ENCODE assay signal across 8 cellular contexts in genomic region chr18:49728542-49728941, GRCh38.
DNase-seq lines count a peak whose midpoint lies in the region; ATAC-seq, FAIRE-seq and TF ChIP-seq lines count a peak whose summit lies in the region.

No MANE protein-coding gene starts in this region.

- H3K27me3 ChIP-seq in BJ (ENCODE audit: control insufficient read depth, insufficient read depth, low read length) (no peaks in the 10 kb centered on the region), K562 (ENCODE audit: control insufficient read depth in 2 of 2, insufficient read depth in 2 of 2, low read length in 2 of 2) (no peaks in the 10 kb centered on the region; a peak in 2 of 5 replicates), lower lobe of right lung (ENCODE audit: low read depth) (no peaks in the 10 kb centered on the region), sigmoid colon (no peaks in the 10 kb centered on the region)

- CTCF ChIA-PET in BJ (lab: Yijun Ruan, JAX): interaction anchor here (1.2 to 1.4 kb wide), 4 partner anchors 10 to 130 kb away, joined by 3 to 5 read pairs (median 5); no protein-coding TSS in a partner anchor
- CTCF ChIA-PET in K562 (lab: Yijun Ruan, JAX; ENCODE audit: low intra/inter-chr PET ratio): interaction anchor here (1.2 kb wide), 1 partner anchor 218 kb away, joined by 4 read pairs; no protein-coding TSS in a partner anchor

- no peak overlapping the region for H3K9ac ChIP-seq in K562 (ENCODE audit: insufficient read depth in 1 of 2, low read depth in 2 of 2, low read length in 2 of 2)

- peak; percentile 77 for FAIRE-seq in K562 (lab: Jason Lieb, UNC)

- TF ChIP-seq RAD21 in K562 (CRISPR knock-in tag; conservative IDR thresholded peaks at IDR 0.05 in 1 of 2, IDR thresholded peaks at IDR 0.05 in 1 of 2): peak; percentile 54 to 70

- peak; percentile 90 for ATAC-seq in K562
- peak; percentile 19 to 35 for ATAC-seq in lower lobe of right lung
- ATAC-seq in GM18861 (IDR thresholded peaks at IDR 0.05; ENCODE audit: unreplicated experiment): no peak
- ATAC-seq in HG03025 (IDR thresholded peaks at IDR 0.05; ENCODE audit: low FRiP score, unreplicated experiment): no peak

- TF ChIP-seq CTCF in BJ (IDR thresholded peaks at IDR 0.05; ENCODE audit: insufficient read depth, low read depth, low read length) (peak; percentile 51), K562 (IDR thresholded peaks at IDR 0.05 in 2 of 3, conservative IDR thresholded peaks at IDR 0.05 in 1 of 3; ENCODE audit: insufficient read depth in 2 of 3, low read depth in 1 of 3, low read length in 3 of 3) (peak; percentile 64 to 71 (median 68)), lower lobe of right lung (IDR thresholded peaks at IDR 0.05) (peak; percentile 66), sigmoid colon (IDR thresholded peaks at IDR 0.05) (peak in 1 of 4 experiments; percentile 25)

- H3K27ac ChIP-seq in K562 (ENCODE audit: extremely low read depth, low read depth, low read length) (no peak overlapping the region), lower lobe of right lung (no peak overlapping the region), sigmoid colon (no peak overlapping the region)

- DNase-seq in BJ (ENCODE audit: low read depth) (no peak), GM19238 (ENCODE audit: insufficient read length, low spot score) (peak; percentile 40), NCI-H82 (lab: John Stamatoyannopoulos, UW) (peak; percentile 61), K562 (ENCODE audit: extremely low read depth in 1 of 4, low spot score in 3 of 4) (peak; percentile 37 to 65 (median 44)), lower lobe of right lung (peak; percentile 61), sigmoid colon (no peak)

- TF ChIP-seq POLR2A in K562 (conservative IDR thresholded peaks at IDR 0.05) (no peak), sigmoid colon (IDR thresholded peaks at IDR 0.05) (no peak)

- H3K9me1 ChIP-seq in K562 (ENCODE audit: control insufficient read depth, insufficient read depth, low read length): no peaks in the 10 kb centered on the region

- H3K4me3 ChIP-seq in BJ (ENCODE audit: low read depth, low read length) (no peak overlapping the region), K562 (no peak overlapping the region), lower lobe of right lung (no peak overlapping the region), sigmoid colon (no peak overlapping the region)

- H3K9me3 ChIP-seq in K562 (replicated peaks; ENCODE audit: control insufficient read depth, insufficient read depth, low read depth, low read length): no peaks in the 10 kb centered on the region
- no peaks in the 10 kb centered on the region for H3K9me3 ChIP-seq in lower lobe of right lung
- H3K9me3 ChIP-seq in sigmoid colon: no peaks in the 10 kb centered on the region

- in situ Hi-C loops in K562 (cut with MboI): no loop called here

- no peaks in the 10 kb centered on the region for H3K79me2 ChIP-seq in K562 (ENCODE audit: control insufficient read depth, insufficient read depth, low read length)

- H3K4me1 ChIP-seq in K562 (replicated peaks in 1 of 2; ENCODE audit: control insufficient read depth in 2 of 2, insufficient read depth in 2 of 2, low read length in 2 of 2) (peaks cover 0 to 10% of the 10 kb centered on the region in 2 experiments; a peak in 4 of 5 replicates), lower lobe of right lung (peaks cover 22% of the 10 kb centered on the region), sigmoid colon (no peaks in the 10 kb centered on the region)

- intact Hi-C loops in K562 (cut with micrococcal nuclease) (loop anchor here (5.0 to 10.0 kb wide), 2 partner anchors 164 to 216 kb away; partner anchors contain the start of gene LIPG), lower lobe of right lung (cut with DNase I) (no loop called here), sigmoid colon (cut with DNase I) (no loop called here)

- H4K20me1 ChIP-seq in K562 (replicated peaks; ENCODE audit: control insufficient read depth, insufficient read depth, low read length): no peaks in the 10 kb centered on the region

- 7% methylated on average over 4 of the region's 4 CpGs for WGBS in K562 (ENCODE audit: insufficient coverage, low coverage, missing lambda C conversion rate)
- WGBS in sigmoid colon, 2 donors: 52 to 58% methylated on average over 4 of the region's 4 CpGs

- BruUV-seq in K562 (replicated peaks; lab: Mats Ljungman, UMichigan): no TSS peak

- no peak overlapping the region for H3K4me2 ChIP-seq in K562 (ENCODE audit: insufficient read depth, low read length)

- no peak for TF ChIP-seq EP300 in K562 (IDR thresholded peaks at IDR 0.05; ENCODE audit: low read length)
- no peak for TF ChIP-seq EP300 in sigmoid colon (IDR thresholded peaks at IDR 0.05)

- POLR2A ChIA-PET in BJ (lab: Charles Lee) (no interaction called here), K562 (lab: Yijun Ruan, JAX) (no interaction called here)

- no peak overlapping the region for H2AFZ ChIP-seq in K562 (ENCODE audit: low read depth, low read length)

- H3K36me3 ChIP-seq in BJ (ENCODE audit: control insufficient read depth, insufficient read depth, low read length): no peaks in the 10 kb centered on the region
- H3K36me3 ChIP-seq in K562 (ENCODE audit: control insufficient read depth, insufficient read depth, low read length): no peaks in the 10 kb centered on the region
- H3K36me3 ChIP-seq in lower lobe of right lung: no peaks in the 10 kb centered on the region
- H3K36me3 ChIP-seq in sigmoid colon: no peaks in the 10 kb centered on the region

TF ChIP-seq in K562, 482 proteins besides CTCF, POLR2A, EP300 and RAD21:
- TF ChIP-seq DEAF1 (CRISPR knock-in tag; IDR thresholded peaks at IDR 0.05) (peak; percentile 35; the same call in 1 of the 2 replicates), SMC3 (conservative IDR thresholded peaks at IDR 0.05; ENCODE audit: insufficient read depth, low read depth, low read length) (peak; percentile 39; the same call in 1 of the 2 replicates), MCM2 (IDR thresholded peaks at IDR 0.05; ENCODE audit: low read depth) (no peak), NCOA6 (IDR thresholded peaks at IDR 0.05) (no peak), DDX20 (tag; IDR thresholded peaks at IDR 0.05; ENCODE audit: low read depth) (no peak)

Comparison
In these comparisons a context has a peak if more than half of its experiments do, and no peak if none do; other contexts are left out.
1. DNase-seq: peak in GM19238 (single experiment), NCI-H82 (single experiment), K562 (4 of 4) and lower lobe of right lung (single experiment); none in BJ (single experiment) and sigmoid colon (single experiment).
2. ATAC-seq: peak in K562 (single experiment) and lower lobe of right lung (2 of 2); none in GM18861 (single experiment) and HG03025 (single experiment).